23 cellular contexts compared by ENCODE assay signal in genomic region chr12:120125029-120125428, GRCh38. TPM values are rescaled to one million over a fixed set of nuclear protein-coding genes. Genes with fewer than 3 reads are reported as not detected.
DNase-seq lines count a peak whose midpoint lies in the region; ATAC-seq, FAIRE-seq and TF ChIP-seq lines count a peak whose summit lies in the region.
"Had no signal": no experiment of that assay in that cellular context is flagged by ENCODE, and none has a peak within 500 bp of the region (broad histone marks: within the 10 kb centered on the region; RNA-seq: fewer than 3 reads in every experiment).

No MANE protein-coding gene starts in this region.

- 0 out of 2 replicates have a peak, but pooled peaks cover 7% of the 10 kb centered on the region for H3F3A ChIP-seq in OCI-LY1 (ENCODE audit: insufficient read depth, low read length)

- no peak for TF ChIP-seq EP300 in K562 (IDR thresholded peaks at IDR 0.05; ENCODE audit: low read length)

- H3K9me1 ChIP-seq in K562 (ENCODE audit: control insufficient read depth, insufficient read depth, low read length): no peaks in the 10 kb centered on the region

- no peaks in the 10 kb centered on the region for H3K9me3 Mint-ChIP-seq in activated T-cell treated with anti-CD3 and anti-CD28 coated beads, Interleukin-2, amount 50 U/mL, for 24 hours
- no peaks in the 10 kb centered on the region for H3K9me3 Mint-ChIP-seq in activated T-cell treated with anti-CD3 and anti-CD28 coated beads, Interleukin-2, amount 50 U/mL, for 4 hours
- H3K9me3 Mint-ChIP-seq in CD14-positive monocyte (peaks cover 0 to 2% (median 0%) of the 10 kb centered on the region in 7 donors), MCF 10A (ENCODE audit: unreplicated experiment) (no peaks in the 10 kb centered on the region)
- H3K9me3 Mint-ChIP-seq: CD4-positive, CD25-positive, alpha-beta regulatory T cell had no signal

- no peak for FAIRE-seq in K562 (lab: Jason Lieb, UNC)
- FAIRE-seq: A204.1, HTR-8/SVneo had no signal

- H3K4me3 ChIP-seq in OCI-LY1 (ENCODE audit: low read depth, low read length, poor library complexity, severe bottlenecking): no peak overlapping the region
- no peak overlapping the region for H3K4me3 ChIP-seq in K562
- H3K4me3 ChIP-seq: GM23248 had no signal

- ATAC-seq in activated T-cell treated with anti-CD3 and anti-CD28 coated beads, Interleukin-2, amount 50 U/mL, for 4 hours: no peak
- ATAC-seq in K562 (0 out of 3 replicates have a peak, but pooled peaks have one; percentile 5), HG03354 (IDR thresholded peaks at IDR 0.05; ENCODE audit: poor library complexity, severe bottlenecking, unreplicated experiment) (no peak)
- ATAC-seq: PC-3 had no signal

- peaks cover 48% of the 10 kb centered on the region for H3K36me3 ChIP-seq in OCI-LY1 (ENCODE audit: insufficient read depth, low read length)
- peaks cover 36% of the 10 kb centered on the region for H3K36me3 ChIP-seq in K562 (ENCODE audit: control insufficient read depth, insufficient read depth, low read length)

- in situ Hi-C loops in K562 (cut with MboI): no loop called here

- H3K4me1 Mint-ChIP-seq in activated T-cell treated with anti-CD3 and anti-CD28 coated beads, Interleukin-2, amount 50 U/mL, for 24 hours (ENCODE audit: low read depth): peaks cover 81% of the 10 kb centered on the region
- peaks cover 57% of the 10 kb centered on the region for H3K4me1 Mint-ChIP-seq in activated T-cell treated with anti-CD3 and anti-CD28 coated beads, Interleukin-2, amount 50 U/mL, for 4 hours (ENCODE audit: low read depth)
- H3K4me1 Mint-ChIP-seq in CD14-positive monocyte (peaks cover 51% of the 10 kb centered on the region), MCF 10A (ENCODE audit: insufficient read depth, unreplicated experiment) (peaks cover 6% of the 10 kb centered on the region)

- CTCF ChIA-PET in K562 (lab: Yijun Ruan, JAX; ENCODE audit: low intra/inter-chr PET ratio) (no interaction called here), MCF 10A (lab: Yijun Ruan, JAX) (no interaction called here)

- peaks cover 54% of the 10 kb centered on the region for H3K36me3 Mint-ChIP-seq in activated T-cell treated with anti-CD3 and anti-CD28 coated beads, Interleukin-2, amount 50 U/mL, for 24 hours (ENCODE audit: low read depth)
- H3K36me3 Mint-ChIP-seq in activated T-cell treated with anti-CD3 and anti-CD28 coated beads, Interleukin-2, amount 50 U/mL, for 4 hours (ENCODE audit: insufficient read depth): peaks cover 23% of the 10 kb centered on the region
- H3K36me3 Mint-ChIP-seq in CD14-positive monocyte: peaks cover 33 to 40% of the 10 kb centered on the region in 2 donors
- H3K36me3 Mint-ChIP-seq in MCF 10A (ENCODE audit: insufficient read depth, unreplicated experiment): peaks cover 56% of the 10 kb centered on the region

- BruUV-seq in K562 (replicated peaks; lab: Mats Ljungman, UMichigan): no TSS peak
- no TSS peak for BruUV-seq in MCF 10A (replicated peaks; lab: Mats Ljungman, UMichigan)

- H3K4me1 ChIP-seq in OCI-LY1 (ENCODE audit: insufficient read depth, low read length, severe bottlenecking) (peaks cover 38% of the 10 kb centered on the region), K562 (replicated peaks in 1 of 2; ENCODE audit: control insufficient read depth in 2 of 2, insufficient read depth in 2 of 2, low read length in 2 of 2) (no peaks in the 10 kb centered on the region)
- H3K4me1 ChIP-seq: BE2C, Caco-2 had no signal

- no peaks in the 10 kb centered on the region for H3K27me3 Mint-ChIP-seq in activated T-cell treated with anti-CD3 and anti-CD28 coated beads, Interleukin-2, amount 50 U/mL, for 24 hours
- no peaks in the 10 kb centered on the region for H3K27me3 Mint-ChIP-seq in activated T-cell treated with anti-CD3 and anti-CD28 coated beads, Interleukin-2, amount 50 U/mL, for 4 hours (ENCODE audit: low read depth)
- peaks cover 0 to 4% (median 0%) of the 10 kb centered on the region in 3 donors for H3K27me3 Mint-ChIP-seq in CD14-positive monocyte (ENCODE audit: low read depth in 3 of 3)
- no peaks in the 10 kb centered on the region for H3K27me3 Mint-ChIP-seq in MCF 10A (ENCODE audit: insufficient read depth, unreplicated experiment)
- H3K27me3 Mint-ChIP-seq: CD4-positive, CD25-positive, alpha-beta regulatory T cell had no signal

- TF ChIP-seq POLR2A in K562 (conservative IDR thresholded peaks at IDR 0.05): 0 out of 2 replicates have a peak, but pooled peaks have one; percentile 22

- H3K9ac ChIP-seq in OCI-LY1 (ENCODE audit: low read length): no peak overlapping the region
- no peak overlapping the region; a peak in 1 of 4 replicates for H3K9ac ChIP-seq in K562 (ENCODE audit: insufficient read depth in 1 of 2, low read depth in 2 of 2, low read length in 2 of 2)
- H3K9ac ChIP-seq: GM23248 had no signal

- TF ChIP-seq CTCF in CD14-positive monocyte (IDR thresholded peaks at IDR 0.05): no peak
- no peak for TF ChIP-seq CTCF in OCI-LY1 (IDR thresholded peaks at IDR 0.05; ENCODE audit: low read length)
- no peak for TF ChIP-seq CTCF in K562 (IDR thresholded peaks at IDR 0.05 in 2 of 3, conservative IDR thresholded peaks at IDR 0.05 in 1 of 3; ENCODE audit: insufficient read depth in 2 of 3, low read depth in 1 of 3, low read length in 3 of 3)
- TF ChIP-seq CTCF in MCF 10A (IDR thresholded peaks at IDR 0.05; ENCODE audit: unreplicated experiment): no peak

- no peak for TF ChIP-seq RAD21 in K562 (CRISPR knock-in tag; conservative IDR thresholded peaks at IDR 0.05 in 1 of 2, IDR thresholded peaks at IDR 0.05 in 1 of 2)

- H3K9me3 ChIP-seq in OCI-LY1 (ENCODE audit: low read length) (no peaks in the 10 kb centered on the region), K562 (replicated peaks; ENCODE audit: control insufficient read depth, insufficient read depth, low read depth, low read length) (no peaks in the 10 kb centered on the region)
- H3K9me3 ChIP-seq: BE2C, Caco-2 had no signal

- H3K4me2 ChIP-seq in OCI-LY1 (ENCODE audit: low read length) (no peak overlapping the region), K562 (ENCODE audit: insufficient read depth, low read length) (no peak overlapping the region)

- H3K27ac Mint-ChIP-seq in activated T-cell treated with anti-CD3 and anti-CD28 coated beads, Interleukin-2, amount 50 U/mL, for 24 hours: peak overlapping the region; percentile 96
- H3K27ac Mint-ChIP-seq in CD14-positive monocyte (peak overlapping the region in 4 of 7 donors; percentile 41 to 91 (median 67)), MCF 10A (ENCODE audit: low read depth, unreplicated experiment) (no peak overlapping the region)

- H2AFZ ChIP-seq in OCI-LY1 (ENCODE audit: low read length) (no peak overlapping the region), K562 (ENCODE audit: low read depth, low read length) (no peak overlapping the region)
- H2AFZ ChIP-seq: GM23248 had no signal

- H3K27ac ChIP-seq in OCI-LY1 (ENCODE audit: low read depth, low read length, poor library complexity, severe bottlenecking) (peak overlapping the region; percentile 26), K562 (ENCODE audit: extremely low read depth, low read depth, low read length) (no peak overlapping the region)
- H3K27ac ChIP-seq: GM23248 had no signal

- no peak overlapping the region for H3K4me3 Mint-ChIP-seq in activated T-cell treated with anti-CD3 and anti-CD28 coated beads, Interleukin-2, amount 50 U/mL, for 24 hours
- no peak overlapping the region for H3K4me3 Mint-ChIP-seq in activated T-cell treated with anti-CD3 and anti-CD28 coated beads, Interleukin-2, amount 50 U/mL, for 4 hours
- no peak overlapping the region for H3K4me3 Mint-ChIP-seq in CD14-positive monocyte
- no peak overlapping the region for H3K4me3 Mint-ChIP-seq in MCF 10A (ENCODE audit: unreplicated experiment)

- H3K27me3 ChIP-seq in OCI-LY1 (ENCODE audit: insufficient read depth, low read length) (no peaks in the 10 kb centered on the region), K562 (ENCODE audit: control insufficient read depth in 2 of 2, insufficient read depth in 2 of 2, low read length in 2 of 2) (no peaks in the 10 kb centered on the region)
- H3K27me3 ChIP-seq: BE2C had no signal

- intact Hi-C loops in CD14-positive monocyte (cut with micrococcal nuclease) (no loop called here), K562 (cut with micrococcal nuclease) (no loop called here), MCF 10A (cut with micrococcal nuclease) (no loop called here)

- no peak for DNase-seq in activated T-cell treated with anti-CD3 and anti-CD28 coated beads, Interleukin-2, amount 50 U/mL, for 24 hours
- no peak for DNase-seq in activated T-cell treated with anti-CD3 and anti-CD28 coated beads, Interleukin-2, amount 50 U/mL, for 4 hours
- DNase-seq in CD14-positive monocyte (ENCODE audit: low spot score) (no peak), K562 (ENCODE audit: extremely low read depth in 1 of 4, low spot score in 3 of 4) (no peak), MCF 10A (ENCODE audit: unreplicated experiment) (no peak), NCI-H2029 (lab: John Stamatoyannopoulos, UW) (no peak)
- DNase-seq: BE2C; Caco-2; CD4-positive, CD25-positive, alpha-beta regulatory T cell; DMS 273 treated with DMSO at 0.1 percent for 48 hours; DMS79 treated with DMSO at 0.1 percent for 48 hours; NCI-H1694; NCI-H2081 treated with DMSO at 0.1 percent for 48 hours; NCI-H2171 treated with DMSO at 0.1 percent for 48 hours; NCI-H524 treated with DMSO at 0.1 percent for 48 hours; PC-3; RPMI8226; SHP77 had no signal

- H3K9me2 ChIP-seq in OCI-LY1 (ENCODE audit: low read depth, low read length): no peaks in the 10 kb centered on the region

- H4K20me1 ChIP-seq in OCI-LY1 (ENCODE audit: insufficient read depth, low read length) (no peaks in the 10 kb centered on the region), K562 (replicated peaks; ENCODE audit: control insufficient read depth, insufficient read depth, low read length) (peaks cover 5% of the 10 kb centered on the region; the same call in 1 of the 2 replicates)

- POLR2A ChIA-PET in K562 (lab: Yijun Ruan, JAX) (interaction anchor here (0.8 to 3.3 kb wide), 6 partner anchors 8 to 167 kb away, joined by 3 to 27 read pairs (median 4); partner anchors contain the start of genes PXN, RAB35 and RNU4-2), MCF 10A (lab: Yijun Ruan, JAX) (interaction anchor here (3.5 kb wide), 1 partner anchor 8 kb away, joined by 24 read pairs; the partner anchor contains the start of gene RAB35)

- 80% methylated on average over 4 of the region's 4 CpGs for WGBS in K562 (ENCODE audit: insufficient coverage, low coverage, missing lambda C conversion rate)

- H3K79me2 ChIP-seq in OCI-LY1 (ENCODE audit: insufficient read depth, low read length) (no peaks in the 10 kb centered on the region), K562 (ENCODE audit: control insufficient read depth, insufficient read depth, low read length) (no peaks in the 10 kb centered on the region)

RNA-seq across cellular contexts. Expression of gene RAB35, which starts 8.5 kb away (rescaled TPM):
- 10 to 100 TPM; 70.4 to 90.8 (median 74.6) TPM for total RNA-seq in activated T-cell treated with anti-CD3 and anti-CD28 coated beads, Interleukin-2, amount 50 U/mL, for 4 hours
- 10 to 100 TPM; 20.4 to 21.6 TPM for polyA plus RNA-seq in CD14-positive monocyte
- 15.2 and 30.6 TPM in 2 replicates for total RNA-seq in K562 (2011; cell fraction: chromatin; rRNA removed; ENCODE audit: low replicate concordance)
- 19.2 and 20.5 TPM in 2 replicates for total RNA-seq in K562 (2011; cell fraction: nucleolus; rRNA removed)
- 14.8 and 17.9 TPM in 2 replicates for total RNA-seq in K562 (2011; cell fraction: nucleoplasm; rRNA removed)
- total RNA-seq in K562 (2014; rRNA removed): 38.9 and 47.9 TPM in 2 replicates
- 19.5 and 22.9 TPM in 2 replicates for total RNA-seq in K562 (2014; rRNA removed; fragmentation: Illumina TruSeq; extraction: Trizol)
- 36.0 and 36.6 TPM in 2 replicates for total RNA-seq in K562 (2015; rRNA removed; fragmentation: Illumina TruSeq; extraction: Trizol)
- total RNA-seq in K562 (2021): 66.8 and 76.3 TPM in 2 replicates
- polyA plus RNA-seq in K562 (2011; rRNA removed): 32.4 and 45.4 TPM in 2 replicates
- 39.4 and 72.9 TPM in 2 replicates for polyA plus RNA-seq in K562 (2011; cell fraction: cytosol; rRNA removed)
- 23.4 and 33.0 TPM in 2 replicates for polyA plus RNA-seq in K562 (2011; cell fraction: nucleus; rRNA removed)
- 42.4 and 50.7 TPM in 2 replicates for polyA plus RNA-seq in K562 (2012)
- 42.0 and 54.4 TPM in 2 replicates for polyA plus RNA-seq in K562 (2014; fragmentation: Illumina TruSeq; extraction: Trizol)
- under 1 TPM; 0.65 to 0.94 TPM for polyA plus RNA-seq in K562 (2014; fragmentation: Nextera tagmentation; extraction: Ambion mirVana)
- 49.1 and 50.6 TPM in 2 replicates for polyA plus RNA-seq in K562 (2014; rRNA removed)
- 50.9 and 115 TPM in 2 replicates for polyA minus RNA-seq in K562 (2011; rRNA and poly(A)+ RNA removed)
- 29.8 and 41.0 TPM in 2 replicates for polyA minus RNA-seq in K562 (2011; cell fraction: cytosol; rRNA and poly(A)+ RNA removed)
- 6.7 and 6.9 TPM in 2 replicates for polyA minus RNA-seq in K562 (2011; cell fraction: nucleus; rRNA and poly(A)+ RNA removed)
- 54.4 and 57.8 TPM in 2 replicates for total RNA-seq in MCF 10A (2022)
